1 cellular context compared by ENCODE assay signal in the genomic region with DNA sequence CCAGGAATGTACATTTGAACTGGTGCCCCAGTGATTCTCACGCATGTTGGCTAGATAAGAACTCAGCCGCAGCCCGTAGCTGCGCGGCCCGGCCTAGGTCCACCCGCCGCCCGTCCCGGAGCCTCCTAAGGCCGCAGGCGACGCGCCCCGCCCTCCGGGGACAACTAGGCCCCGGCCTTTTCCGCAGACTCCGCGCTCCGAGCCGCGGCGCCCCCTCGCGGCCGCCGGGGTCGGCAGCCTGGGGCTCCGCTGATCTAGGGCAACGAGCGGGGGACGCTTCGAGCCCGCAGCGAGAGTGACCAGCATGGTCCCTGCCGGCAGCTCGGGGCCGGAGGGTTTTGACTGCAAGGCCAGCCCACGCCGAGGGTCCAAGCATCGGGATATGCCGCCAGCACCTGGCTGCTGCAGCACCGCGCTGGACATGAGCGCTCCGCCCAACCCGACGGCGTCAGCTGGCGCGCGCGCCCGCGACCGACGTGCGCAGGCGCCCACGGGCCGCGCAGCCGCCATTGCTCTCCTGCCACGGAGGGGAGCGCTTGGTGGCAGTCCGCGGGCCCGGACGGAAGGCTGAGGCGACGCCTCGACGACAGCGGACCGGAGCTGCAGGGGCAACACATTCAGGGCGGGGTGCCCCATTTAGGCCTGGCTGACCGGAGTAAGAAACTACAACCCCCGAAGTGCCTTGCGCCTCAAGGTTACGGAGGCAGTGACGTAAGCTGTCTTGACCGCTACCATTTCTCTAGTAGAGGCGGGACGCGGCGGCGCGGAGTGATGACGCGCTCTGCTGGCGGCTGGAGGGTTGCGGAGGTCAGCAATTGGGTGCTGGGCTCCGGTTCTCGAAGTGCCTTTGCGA.
TF ChIP-seq lines count a peak whose summit lies in the region.

A gene with protein sequence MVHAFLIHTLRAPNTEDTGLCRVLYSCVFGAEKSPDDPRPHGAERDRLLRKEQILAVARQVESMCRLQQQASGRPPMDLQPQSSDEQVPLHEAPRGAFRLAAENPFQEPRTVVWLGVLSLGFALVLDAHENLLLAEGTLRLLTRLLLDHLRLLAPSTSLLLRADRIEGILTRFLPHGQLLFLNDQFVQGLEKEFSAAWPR (plus strand): TSS at position 500 of the 853 bp plus-strand sequence. CDS start 1,571 bp downstream, outside the sequence.

TF ChIP-seq in K562, 482 proteins besides CTCF, POLR2A, EP300 and RAD21 (continued from another document and continues in another):
- TF ChIP-seq, protein P1, sequence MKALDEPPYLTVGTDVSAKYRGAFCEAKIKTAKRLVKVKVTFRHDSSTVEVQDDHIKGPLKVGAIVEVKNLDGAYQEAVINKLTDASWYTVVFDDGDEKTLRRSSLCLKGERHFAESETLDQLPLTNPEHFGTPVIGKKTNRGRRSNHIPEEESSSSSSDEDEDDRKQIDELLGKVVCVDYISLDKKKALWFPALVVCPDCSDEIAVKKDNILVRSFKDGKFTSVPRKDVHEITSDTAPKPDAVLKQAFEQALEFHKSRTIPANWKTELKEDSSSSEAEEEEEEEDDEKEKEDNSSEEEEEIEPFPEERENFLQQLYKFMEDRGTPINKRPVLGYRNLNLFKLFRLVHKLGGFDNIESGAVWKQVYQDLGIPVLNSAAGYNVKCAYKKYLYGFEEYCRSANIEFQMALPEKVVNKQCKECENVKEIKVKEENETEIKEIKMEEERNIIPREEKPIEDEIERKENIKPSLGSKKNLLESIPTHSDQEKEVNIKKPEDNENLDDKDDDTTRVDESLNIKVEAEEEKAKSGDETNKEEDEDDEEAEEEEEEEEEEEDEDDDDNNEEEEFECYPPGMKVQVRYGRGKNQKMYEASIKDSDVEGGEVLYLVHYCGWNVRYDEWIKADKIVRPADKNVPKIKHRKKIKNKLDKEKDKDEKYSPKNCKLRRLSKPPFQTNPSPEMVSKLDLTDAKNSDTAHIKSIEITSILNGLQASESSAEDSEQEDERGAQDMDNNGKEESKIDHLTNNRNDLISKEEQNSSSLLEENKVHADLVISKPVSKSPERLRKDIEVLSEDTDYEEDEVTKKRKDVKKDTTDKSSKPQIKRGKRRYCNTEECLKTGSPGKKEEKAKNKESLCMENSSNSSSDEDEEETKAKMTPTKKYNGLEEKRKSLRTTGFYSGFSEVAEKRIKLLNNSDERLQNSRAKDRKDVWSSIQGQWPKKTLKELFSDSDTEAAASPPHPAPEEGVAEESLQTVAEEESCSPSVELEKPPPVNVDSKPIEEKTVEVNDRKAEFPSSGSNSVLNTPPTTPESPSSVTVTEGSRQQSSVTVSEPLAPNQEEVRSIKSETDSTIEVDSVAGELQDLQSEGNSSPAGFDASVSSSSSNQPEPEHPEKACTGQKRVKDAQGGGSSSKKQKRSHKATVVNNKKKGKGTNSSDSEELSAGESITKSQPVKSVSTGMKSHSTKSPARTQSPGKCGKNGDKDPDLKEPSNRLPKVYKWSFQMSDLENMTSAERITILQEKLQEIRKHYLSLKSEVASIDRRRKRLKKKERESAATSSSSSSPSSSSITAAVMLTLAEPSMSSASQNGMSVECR (CRISPR knock-in tag; IDR thresholded peaks at IDR 0.05) = peak; percentile 87
- peak; percentile 77; the same call in 1 of the 2 replicates for TF ChIP-seq GABPB1 (CRISPR knock-in tag; IDR thresholded peaks at IDR 0.05)
- TF ChIP-seq PCBP2 (IDR thresholded peaks at IDR 0.05; ENCODE audit: low read depth, low read length, poor library complexity, severe bottlenecking) = peak; percentile 47
- TF ChIP-seq, protein P2, sequence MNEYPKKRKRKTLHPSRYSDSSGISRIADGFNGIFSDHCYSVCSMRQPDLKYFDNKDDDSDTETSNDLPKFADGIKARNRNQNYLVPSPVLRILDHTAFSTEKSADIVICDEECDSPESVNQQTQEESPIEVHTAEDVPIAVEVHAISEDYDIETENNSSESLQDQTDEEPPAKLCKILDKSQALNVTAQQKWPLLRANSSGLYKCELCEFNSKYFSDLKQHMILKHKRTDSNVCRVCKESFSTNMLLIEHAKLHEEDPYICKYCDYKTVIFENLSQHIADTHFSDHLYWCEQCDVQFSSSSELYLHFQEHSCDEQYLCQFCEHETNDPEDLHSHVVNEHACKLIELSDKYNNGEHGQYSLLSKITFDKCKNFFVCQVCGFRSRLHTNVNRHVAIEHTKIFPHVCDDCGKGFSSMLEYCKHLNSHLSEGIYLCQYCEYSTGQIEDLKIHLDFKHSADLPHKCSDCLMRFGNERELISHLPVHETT (CRISPR knock-in tag; conservative IDR thresholded peaks at IDR 0.05 in 1 of 2, IDR thresholded peaks at IDR 0.05 in 1 of 2) = peak in 1 of 2 experiments; percentile 79; a peak in 2 of 4 replicates
- TF ChIP-seq ZNF143 (CRISPR knock-in tag; IDR thresholded peaks at IDR 0.05) = peak; percentile 96
- TF ChIP-seq, protein P3, sequence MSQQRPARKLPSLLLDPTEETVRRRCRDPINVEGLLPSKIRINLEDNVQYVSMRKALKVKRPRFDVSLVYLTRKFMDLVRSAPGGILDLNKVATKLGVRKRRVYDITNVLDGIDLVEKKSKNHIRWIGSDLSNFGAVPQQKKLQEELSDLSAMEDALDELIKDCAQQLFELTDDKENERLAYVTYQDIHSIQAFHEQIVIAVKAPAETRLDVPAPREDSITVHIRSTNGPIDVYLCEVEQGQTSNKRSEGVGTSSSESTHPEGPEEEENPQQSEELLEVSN (IDR thresholded peaks at IDR 0.05; ENCODE audit: borderline replicate concordance in 1 of 2, extremely low read depth in 1 of 2, insufficient read depth in 1 of 2, insufficient read length in 1 of 2, low read depth in 1 of 2, low read length in 1 of 2, poor library complexity in 1 of 2, severe bottlenecking in 1 of 2) = peak; percentile 10 to 37
- no peak for TF ChIP-seq LARP7 (IDR thresholded peaks at IDR 0.05)
- TF ChIP-seq, protein P4, sequence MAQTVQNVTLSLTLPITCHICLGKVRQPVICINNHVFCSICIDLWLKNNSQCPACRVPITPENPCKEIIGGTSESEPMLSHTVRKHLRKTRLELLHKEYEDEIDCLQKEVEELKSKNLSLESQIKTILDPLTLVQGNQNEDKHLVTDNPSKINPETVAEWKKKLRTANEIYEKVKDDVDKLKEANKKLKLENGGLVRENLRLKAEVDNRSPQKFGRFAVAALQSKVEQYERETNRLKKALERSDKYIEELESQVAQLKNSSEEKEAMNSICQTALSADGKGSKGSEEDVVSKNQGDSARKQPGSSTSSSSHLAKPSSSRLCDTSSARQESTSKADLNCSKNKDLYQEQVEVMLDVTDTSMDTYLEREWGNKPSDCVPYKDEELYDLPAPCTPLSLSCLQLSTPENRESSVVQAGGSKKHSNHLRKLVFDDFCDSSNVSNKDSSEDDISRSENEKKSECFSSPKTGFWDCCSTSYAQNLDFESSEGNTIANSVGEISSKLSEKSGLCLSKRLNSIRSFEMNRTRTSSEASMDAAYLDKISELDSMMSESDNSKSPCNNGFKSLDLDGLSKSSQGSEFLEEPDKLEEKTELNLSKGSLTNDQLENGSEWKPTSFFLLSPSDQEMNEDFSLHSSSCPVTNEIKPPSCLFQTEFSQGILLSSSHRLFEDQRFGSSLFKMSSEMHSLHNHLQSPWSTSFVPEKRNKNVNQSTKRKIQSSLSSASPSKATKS (CRISPR knock-in tag; IDR thresholded peaks at IDR 0.05) = no peak
- peak; percentile 66 to 67; a peak in 3 of 4 replicates for TF ChIP-seq SIX5 (IDR thresholded peaks at IDR 0.05; ENCODE audit: borderline replicate concordance in 1 of 2, insufficient read depth in 1 of 2, low read depth in 1 of 2, low read length in 2 of 2)
- TF ChIP-seq, protein P5, sequence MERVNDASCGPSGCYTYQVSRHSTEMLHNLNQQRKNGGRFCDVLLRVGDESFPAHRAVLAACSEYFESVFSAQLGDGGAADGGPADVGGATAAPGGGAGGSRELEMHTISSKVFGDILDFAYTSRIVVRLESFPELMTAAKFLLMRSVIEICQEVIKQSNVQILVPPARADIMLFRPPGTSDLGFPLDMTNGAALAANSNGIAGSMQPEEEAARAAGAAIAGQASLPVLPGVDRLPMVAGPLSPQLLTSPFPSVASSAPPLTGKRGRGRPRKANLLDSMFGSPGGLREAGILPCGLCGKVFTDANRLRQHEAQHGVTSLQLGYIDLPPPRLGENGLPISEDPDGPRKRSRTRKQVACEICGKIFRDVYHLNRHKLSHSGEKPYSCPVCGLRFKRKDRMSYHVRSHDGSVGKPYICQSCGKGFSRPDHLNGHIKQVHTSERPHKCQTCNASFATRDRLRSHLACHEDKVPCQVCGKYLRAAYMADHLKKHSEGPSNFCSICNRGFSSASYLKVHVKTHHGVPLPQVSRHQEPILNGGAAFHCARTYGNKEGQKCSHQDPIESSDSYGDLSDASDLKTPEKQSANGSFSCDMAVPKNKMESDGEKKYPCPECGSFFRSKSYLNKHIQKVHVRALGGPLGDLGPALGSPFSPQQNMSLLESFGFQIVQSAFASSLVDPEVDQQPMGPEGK (CRISPR knock-in tag; IDR thresholded peaks at IDR 0.05; ENCODE audit: borderline replicate concordance) = no peak
- TF ChIP-seq MTA3 (IDR thresholded peaks at IDR 0.05; ENCODE audit: borderline replicate concordance) = peak; percentile 72; the same call in 1 of the 2 replicates
- TF ChIP-seq, protein P6, sequence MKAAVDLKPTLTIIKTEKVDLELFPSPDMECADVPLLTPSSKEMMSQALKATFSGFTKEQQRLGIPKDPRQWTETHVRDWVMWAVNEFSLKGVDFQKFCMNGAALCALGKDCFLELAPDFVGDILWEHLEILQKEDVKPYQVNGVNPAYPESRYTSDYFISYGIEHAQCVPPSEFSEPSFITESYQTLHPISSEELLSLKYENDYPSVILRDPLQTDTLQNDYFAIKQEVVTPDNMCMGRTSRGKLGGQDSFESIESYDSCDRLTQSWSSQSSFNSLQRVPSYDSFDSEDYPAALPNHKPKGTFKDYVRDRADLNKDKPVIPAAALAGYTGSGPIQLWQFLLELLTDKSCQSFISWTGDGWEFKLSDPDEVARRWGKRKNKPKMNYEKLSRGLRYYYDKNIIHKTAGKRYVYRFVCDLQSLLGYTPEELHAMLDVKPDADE (conservative IDR thresholded peaks at IDR 0.05; ENCODE audit: control insufficient read depth, low read depth, low read length) = peak; percentile 72; the same call in 1 of the 2 replicates
- TF ChIP-seq, protein P7, sequence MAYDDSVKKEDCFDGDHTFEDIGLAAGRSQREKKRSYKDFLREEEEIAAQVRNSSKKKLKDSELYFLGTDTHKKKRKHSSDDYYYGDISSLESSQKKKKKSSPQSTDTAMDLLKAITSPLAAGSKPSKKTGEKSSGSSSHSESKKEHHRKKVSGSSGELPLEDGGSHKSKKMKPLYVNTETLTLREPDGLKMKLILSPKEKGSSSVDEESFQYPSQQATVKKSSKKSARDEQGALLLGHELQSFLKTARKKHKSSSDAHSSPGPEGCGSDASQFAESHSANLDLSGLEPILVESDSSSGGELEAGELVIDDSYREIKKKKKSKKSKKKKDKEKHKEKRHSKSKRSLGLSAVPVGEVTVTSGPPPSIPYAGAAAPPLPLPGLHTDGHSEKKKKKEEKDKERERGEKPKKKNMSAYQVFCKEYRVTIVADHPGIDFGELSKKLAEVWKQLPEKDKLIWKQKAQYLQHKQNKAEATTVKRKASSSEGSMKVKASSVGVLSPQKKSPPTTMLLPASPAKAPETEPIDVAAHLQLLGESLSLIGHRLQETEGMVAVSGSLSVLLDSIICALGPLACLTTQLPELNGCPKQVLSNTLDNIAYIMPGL (CRISPR knock-in tag; IDR thresholded peaks at IDR 0.05) = peak; percentile 81; the same call in 1 of the 2 replicates
- TF ChIP-seq, protein P8, sequence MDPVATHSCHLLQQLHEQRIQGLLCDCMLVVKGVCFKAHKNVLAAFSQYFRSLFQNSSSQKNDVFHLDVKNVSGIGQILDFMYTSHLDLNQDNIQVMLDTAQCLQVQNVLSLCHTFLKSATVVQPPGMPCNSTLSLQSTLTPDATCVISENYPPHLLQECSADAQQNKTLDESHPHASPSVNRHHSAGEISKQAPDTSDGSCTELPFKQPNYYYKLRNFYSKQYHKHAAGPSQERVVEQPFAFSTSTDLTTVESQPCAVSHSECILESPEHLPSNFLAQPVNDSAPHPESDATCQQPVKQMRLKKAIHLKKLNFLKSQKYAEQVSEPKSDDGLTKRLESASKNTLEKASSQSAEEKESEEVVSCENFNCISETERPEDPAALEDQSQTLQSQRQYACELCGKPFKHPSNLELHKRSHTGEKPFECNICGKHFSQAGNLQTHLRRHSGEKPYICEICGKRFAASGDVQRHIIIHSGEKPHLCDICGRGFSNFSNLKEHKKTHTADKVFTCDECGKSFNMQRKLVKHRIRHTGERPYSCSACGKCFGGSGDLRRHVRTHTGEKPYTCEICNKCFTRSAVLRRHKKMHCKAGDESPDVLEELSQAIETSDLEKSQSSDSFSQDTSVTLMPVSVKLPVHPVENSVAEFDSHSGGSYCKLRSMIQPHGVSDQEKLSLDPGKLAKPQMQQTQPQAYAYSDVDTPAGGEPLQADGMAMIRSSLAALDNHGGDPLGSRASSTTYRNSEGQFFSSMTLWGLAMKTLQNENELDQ (CRISPR knock-in tag; IDR thresholded peaks at IDR 0.05; ENCODE audit: borderline replicate concordance) = 0 out of 2 replicates have a peak, but pooled peaks have one; percentile 17
- peak; percentile 98 for TF ChIP-seq MTA1 (IDR thresholded peaks at IDR 0.05; ENCODE audit: borderline replicate concordance)
- peak; percentile 15; the same call in 1 of the 2 replicates for TF ChIP-seq KLF6 (CRISPR knock-in tag; IDR thresholded peaks at IDR 0.05; ENCODE audit: borderline replicate concordance)
- TF ChIP-seq, protein P9, sequence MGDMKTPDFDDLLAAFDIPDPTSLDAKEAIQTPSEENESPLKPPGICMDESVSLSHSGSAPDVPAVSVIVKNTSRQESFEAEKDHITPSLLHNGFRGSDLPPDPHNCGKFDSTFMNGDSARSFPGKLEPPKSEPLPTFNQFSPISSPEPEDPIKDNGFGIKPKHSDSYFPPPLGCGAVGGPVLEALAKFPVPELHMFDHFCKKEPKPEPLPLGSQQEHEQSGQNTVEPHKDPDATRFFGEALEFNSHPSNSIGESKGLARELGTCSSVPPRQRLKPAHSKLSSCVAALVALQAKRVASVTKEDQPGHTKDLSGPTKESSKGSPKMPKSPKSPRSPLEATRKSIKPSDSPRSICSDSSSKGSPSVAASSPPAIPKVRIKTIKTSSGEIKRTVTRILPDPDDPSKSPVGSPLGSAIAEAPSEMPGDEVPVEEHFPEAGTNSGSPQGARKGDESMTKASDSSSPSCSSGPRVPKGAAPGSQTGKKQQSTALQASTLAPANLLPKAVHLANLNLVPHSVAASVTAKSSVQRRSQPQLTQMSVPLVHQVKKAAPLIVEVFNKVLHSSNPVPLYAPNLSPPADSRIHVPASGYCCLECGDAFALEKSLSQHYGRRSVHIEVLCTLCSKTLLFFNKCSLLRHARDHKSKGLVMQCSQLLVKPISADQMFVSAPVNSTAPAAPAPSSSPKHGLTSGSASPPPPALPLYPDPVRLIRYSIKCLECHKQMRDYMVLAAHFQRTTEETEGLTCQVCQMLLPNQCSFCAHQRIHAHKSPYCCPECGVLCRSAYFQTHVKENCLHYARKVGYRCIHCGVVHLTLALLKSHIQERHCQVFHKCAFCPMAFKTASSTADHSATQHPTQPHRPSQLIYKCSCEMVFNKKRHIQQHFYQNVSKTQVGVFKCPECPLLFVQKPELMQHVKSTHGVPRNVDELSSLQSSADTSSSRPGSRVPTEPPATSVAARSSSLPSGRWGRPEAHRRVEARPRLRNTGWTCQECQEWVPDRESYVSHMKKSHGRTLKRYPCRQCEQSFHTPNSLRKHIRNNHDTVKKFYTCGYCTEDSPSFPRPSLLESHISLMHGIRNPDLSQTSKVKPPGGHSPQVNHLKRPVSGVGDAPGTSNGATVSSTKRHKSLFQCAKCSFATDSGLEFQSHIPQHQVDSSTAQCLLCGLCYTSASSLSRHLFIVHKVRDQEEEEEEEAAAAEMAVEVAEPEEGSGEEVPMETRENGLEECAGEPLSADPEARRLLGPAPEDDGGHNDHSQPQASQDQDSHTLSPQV (IDR thresholded peaks at IDR 0.05) = peak; percentile 61; the same call in 1 of the 2 replicates
- TF ChIP-seq HNRNPLL (IDR thresholded peaks at IDR 0.05; ENCODE audit: low read depth, low read length, poor library complexity, severe bottlenecking) = peak; percentile 69
- 0 out of 2 replicates have a peak, but pooled peaks have one; percentile 55 for TF ChIP-seq GATAD2B (IDR thresholded peaks at IDR 0.05; ENCODE audit: borderline replicate concordance)
